33 cellular contexts compared by ENCODE assay signal in genomic region chr4:78219825-78220224, GRCh38.
"Had no signal": no experiment of that assay in that cellular context is flagged by ENCODE, and none has a peak within 500 bp of the region (broad histone marks: within the 10 kb centered on the region; RNA-seq: fewer than 3 reads in every experiment).

No MANE protein-coding gene starts in this region.

- H3K4me1 ChIP-seq: ascending aorta, breast epithelium, colonic mucosa had no signal

- H3K36me3 Mint-ChIP-seq: activated CD4-positive, alpha-beta memory T cell treated with anti-CD3 and anti-CD28 coated beads for 36 hours; activated CD8-positive, alpha-beta memory T cell treated with anti-CD3 and anti-CD28 coated beads, Interleukin-2, amount 10 ng/mL, durations not matched to agents 7 days and 5 days; activated naive CD4-positive, alpha-beta T cell treated with anti-CD3 and anti-CD28 coated beads, Interleukin-2, amount 50 U/mL, for 72 hours; activated naive CD8-positive, alpha-beta T cell treated with anti-CD3 and anti-CD28 coated beads, Interleukin-2, amount 10 ng/mL, durations not matched to agents 7 days and 5 days; brain had no signal

- H3K27ac ChIP-seq: ascending aorta, breast epithelium, cardiac muscle cell, colonic mucosa, esophagus muscularis mucosa, gastroesophageal sphincter, WERI-Rb-1 had no signal

- H3K27me3 ChIP-seq: ascending aorta, breast epithelium, cardiac muscle cell, colonic mucosa, esophagus muscularis mucosa, gastroesophageal sphincter had no signal

- H3K27ac Mint-ChIP-seq: activated CD4-positive, alpha-beta memory T cell treated with anti-CD3 and anti-CD28 coated beads for 36 hours; activated CD4-positive, alpha-beta T cell treated with anti-CD3 and anti-CD28 coated beads for 36 hours; activated CD4-positive, alpha-beta T cell treated with anti-CD3 and anti-CD28 coated beads, Interleukin-2, amount 10 ng/mL, durations not matched to agents 24 days and 14 days; activated CD8-positive, alpha-beta memory T cell treated with anti-CD3 and anti-CD28 coated beads, Interleukin-2, amount 10 ng/mL, durations not matched to agents 7 days and 5 days; activated CD8-positive, alpha-beta T cell treated with anti-CD3 and anti-CD28 coated beads, Interleukin-2, amount 10 ng/mL, durations not matched to agents 7 days and 5 days; activated naive CD4-positive, alpha-beta T cell treated with anti-CD3 and anti-CD28 coated beads for 36 hours; activated naive CD4-positive, alpha-beta T cell treated with anti-CD3 and anti-CD28 coated beads, Interleukin-2, amount 50 U/mL, for 72 hours; activated naive CD8-positive, alpha-beta T cell treated with anti-CD3 and anti-CD28 coated beads, Interleukin-2, amount 10 ng/mL, durations not matched to agents 7 days and 5 days; activated T-helper 1 cell treated with anti-CD3 and anti-CD28 coated beads, Interleukin-12 subunit alpha, Interleukin-12 subunit beta, Interleukin-2, Interleukin-4 antibody, amounts not matched to agents 30 ng/mL and 10 ng/mL and 1 ng/mL, durations not matched to agents 14 hours and 24 hours and 36 hours; activated T-helper 2 cell treated with anti-CD3 and anti-CD28 coated beads, Interferon-gamma antibody, Interleukin-2, Interleukin-4, amounts not matched to agents 10 μg/mL and 5 μg/mL and 100 μg/mL, durations not matched to agents 14 hours and 24 hours and 36 hours; brain; T-helper 17 cell; T-helper 2 cell treated with Interferon-gamma antibody and Interleukin-4, amounts not matched to agents 5 μg/mL and 100 μg/mL, for 36 hours had no signal

- H3K4me3 Mint-ChIP-seq: activated CD4-positive, alpha-beta memory T cell treated with anti-CD3 and anti-CD28 coated beads for 36 hours; activated CD4-positive, alpha-beta T cell treated with anti-CD3 and anti-CD28 coated beads for 36 hours; activated CD4-positive, alpha-beta T cell treated with anti-CD3 and anti-CD28 coated beads, Interleukin-2, amount 10 ng/mL, durations not matched to agents 24 days and 14 days; activated CD8-positive, alpha-beta memory T cell treated with anti-CD3 and anti-CD28 coated beads, Interleukin-2, amount 10 ng/mL, durations not matched to agents 7 days and 5 days; activated CD8-positive, alpha-beta T cell treated with anti-CD3 and anti-CD28 coated beads, Interleukin-2, amount 10 ng/mL, durations not matched to agents 7 days and 5 days; activated naive CD4-positive, alpha-beta T cell treated with anti-CD3 and anti-CD28 coated beads for 36 hours; activated naive CD8-positive, alpha-beta T cell treated with anti-CD3 and anti-CD28 coated beads, Interleukin-2, amount 10 ng/mL, durations not matched to agents 7 days and 5 days; activated T-helper 1 cell treated with anti-CD3 and anti-CD28 coated beads, Interleukin-12 subunit alpha, Interleukin-12 subunit beta, Interleukin-2, Interleukin-4 antibody, amounts not matched to agents 30 ng/mL and 10 ng/mL and 1 ng/mL, durations not matched to agents 14 hours and 24 hours and 36 hours; brain; T-helper 17 cell; T-helper 2 cell treated with Interferon-gamma antibody and Interleukin-4, amounts not matched to agents 5 μg/mL and 100 μg/mL, for 36 hours had no signal

- ATAC-seq: activated CD4-positive, alpha-beta T cell treated with anti-CD3 and anti-CD28 coated beads for 36 hours; activated CD8-positive, alpha-beta memory T cell treated with anti-CD3 and anti-CD28 coated beads, Interleukin-2, amount 10 ng/mL, durations not matched to agents 7 days and 5 days; activated CD8-positive, alpha-beta T cell treated with anti-CD3 and anti-CD28 coated beads, Interleukin-2, amount 10 ng/mL, durations not matched to agents 7 days and 5 days; activated naive CD4-positive, alpha-beta T cell treated with anti-CD3 and anti-CD28 coated beads, Interleukin-2, amount 50 U/mL, for 72 hours; gastroesophageal sphincter; T-helper 17 cell had no signal

- H3K9me3 Mint-ChIP-seq: activated CD4-positive, alpha-beta memory T cell treated with anti-CD3 and anti-CD28 coated beads for 36 hours; activated CD4-positive, alpha-beta T cell treated with anti-CD3 and anti-CD28 coated beads, Interleukin-2, amount 10 ng/mL, durations not matched to agents 24 days and 14 days; activated naive CD4-positive, alpha-beta T cell treated with anti-CD3 and anti-CD28 coated beads for 36 hours; activated naive CD4-positive, alpha-beta T cell treated with anti-CD3 and anti-CD28 coated beads, Interleukin-2, amount 50 U/mL, for 72 hours; activated naive CD8-positive, alpha-beta T cell treated with anti-CD3 and anti-CD28 coated beads, Interleukin-2, amount 10 ng/mL, durations not matched to agents 7 days and 5 days; activated T-helper 1 cell treated with anti-CD3 and anti-CD28 coated beads, Interleukin-12 subunit alpha, Interleukin-12 subunit beta, Interleukin-2, Interleukin-4 antibody, amounts not matched to agents 30 ng/mL and 10 ng/mL and 1 ng/mL, durations not matched to agents 14 hours and 24 hours and 36 hours; activated T-helper 2 cell treated with anti-CD3 and anti-CD28 coated beads, Interferon-gamma antibody, Interleukin-2, Interleukin-4, amounts not matched to agents 10 μg/mL and 5 μg/mL and 100 μg/mL, durations not matched to agents 14 hours and 24 hours and 36 hours; brain; T-helper 2 cell treated with Interferon-gamma antibody and Interleukin-4, amounts not matched to agents 5 μg/mL and 100 μg/mL, for 36 hours had no signal

- H3K4me1 Mint-ChIP-seq: activated CD4-positive, alpha-beta T cell treated with anti-CD3 and anti-CD28 coated beads for 36 hours; activated CD4-positive, alpha-beta T cell treated with anti-CD3 and anti-CD28 coated beads, Interleukin-2, amount 10 ng/mL, durations not matched to agents 24 days and 14 days; activated CD8-positive, alpha-beta memory T cell treated with anti-CD3 and anti-CD28 coated beads, Interleukin-2, amount 10 ng/mL, durations not matched to agents 7 days and 5 days; activated naive CD8-positive, alpha-beta T cell treated with anti-CD3 and anti-CD28 coated beads, Interleukin-2, amount 10 ng/mL, durations not matched to agents 7 days and 5 days; T-helper 17 cell had no signal

- H3K4me3 ChIP-seq: ascending aorta, breast epithelium, cardiac muscle cell, colonic mucosa, esophagus muscularis mucosa, gastroesophageal sphincter had no signal

- H3K36me3 ChIP-seq: ascending aorta, breast epithelium, cardiac muscle cell, colonic mucosa, esophagus muscularis mucosa, gastroesophageal sphincter, WERI-Rb-1 had no signal

- DNase-seq: activated CD4-positive, alpha-beta memory T cell treated with anti-CD3 and anti-CD28 coated beads for 36 hours; activated CD4-positive, alpha-beta T cell treated with anti-CD3 and anti-CD28 coated beads for 36 hours; activated CD4-positive, alpha-beta T cell treated with anti-CD3 and anti-CD28 coated beads, Interleukin-2, amount 10 ng/mL, durations not matched to agents 24 days and 14 days; activated CD4-positive, CD25-positive, alpha-beta regulatory T cell; activated CD4-positive, CD25-positive, alpha-beta regulatory T cell treated with anti-CD3 and anti-CD28 coated beads, Interleukin-2, amount 50 U/mL, for 72 hours; activated CD8-positive, alpha-beta memory T cell treated with anti-CD3 and anti-CD28 coated beads, Interleukin-2, amount 10 ng/mL, durations not matched to agents 7 days and 5 days; activated CD8-positive, alpha-beta memory T cell treated with anti-CD3 and anti-CD28 coated beads, Interleukin-2, amount 50 U/mL, for 4 hours; activated CD8-positive, alpha-beta T cell treated with anti-CD3 and anti-CD28 coated beads, Interleukin-2, amount 10 ng/mL, durations not matched to agents 7 days and 5 days; activated effector memory CD4-positive, alpha-beta T cell treated with anti-CD3 and anti-CD28 coated beads, Interleukin-2, amount 50 U/mL, for 16 hours; activated naive CD4-positive, alpha-beta T cell treated with anti-CD3 and anti-CD28 coated beads for 36 hours; activated naive CD8-positive, alpha-beta T cell treated with anti-CD3 and anti-CD28 coated beads, Interleukin-2, amount 10 ng/mL, durations not matched to agents 7 days and 5 days; activated T-cell treated with anti-CD3 and anti-CD28 coated beads, Interleukin-2, amount 50 U/mL, for 1 hour; activated T-cell treated with anti-CD3 and anti-CD28 coated beads, Interleukin-2, amount 50 U/mL, for 48 hours; central memory CD4-positive, alpha-beta T cell; cerebellar nuclear complex; colonic mucosa; effector CD8-positive, alpha-beta T cell; erythroblast; foreskin melanocyte; T-helper 1 cell; T-helper 17 cell; T1000; WERI-Rb-1 had no signal

- H3K9me3 ChIP-seq: ascending aorta, breast epithelium, colonic mucosa, esophagus muscularis mucosa, gastroesophageal sphincter had no signal

- H3K27me3 Mint-ChIP-seq: activated CD4-positive, alpha-beta T cell treated with anti-CD3 and anti-CD28 coated beads, Interleukin-2, amount 10 ng/mL, durations not matched to agents 24 days and 14 days; activated CD8-positive, alpha-beta memory T cell treated with anti-CD3 and anti-CD28 coated beads, Interleukin-2, amount 10 ng/mL, durations not matched to agents 7 days and 5 days had no signal
